ENCODE assay signal across 8 cellular contexts in the genomic region with DNA sequence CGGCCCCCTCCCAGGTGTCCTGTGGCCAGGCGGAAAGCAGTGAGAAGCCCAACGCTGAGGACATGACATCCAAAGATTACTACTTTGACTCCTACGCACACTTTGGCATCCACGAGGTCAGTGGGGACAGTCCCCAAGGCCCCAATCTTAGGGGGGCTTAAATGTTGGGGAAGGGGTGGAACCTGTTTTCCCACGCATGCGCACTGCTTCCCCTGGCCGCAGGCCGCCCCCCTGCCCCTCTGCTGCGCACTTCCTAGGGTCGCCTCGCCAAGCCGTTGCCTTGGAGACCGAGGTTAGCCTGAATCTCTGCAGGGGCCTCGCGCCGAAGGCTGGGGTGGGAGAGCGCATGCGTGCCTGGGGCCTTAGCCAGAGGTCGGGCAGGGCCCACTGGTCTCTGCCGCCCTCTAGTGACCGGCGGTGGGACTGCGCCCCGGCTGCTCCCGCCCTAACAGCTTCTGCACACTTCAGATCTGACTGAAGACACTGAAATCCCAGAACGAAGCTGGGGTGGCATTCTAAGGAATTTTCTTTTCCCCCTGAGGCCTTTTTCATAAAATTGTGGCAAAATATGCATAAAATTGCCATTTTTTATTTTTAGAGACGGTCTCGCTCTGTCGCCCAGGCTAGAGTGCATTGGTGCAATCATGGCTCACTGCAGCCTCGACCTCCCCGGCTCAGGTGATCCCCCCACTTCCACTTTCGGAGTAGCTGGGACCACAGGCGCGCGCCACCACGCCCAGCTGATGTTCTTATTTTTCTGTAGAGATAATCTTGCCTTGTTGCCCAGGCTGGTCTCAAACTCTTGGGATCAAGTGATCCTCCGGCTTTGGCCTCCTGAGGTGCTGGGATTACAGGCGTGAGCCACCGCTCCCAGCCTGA. TPM values are rescaled to one million over a fixed set of nuclear protein-coding genes. Genes with fewer than 3 reads are reported as not detected.
A peak's percentile ranks its signal among the peaks of the same experiment; 100 is the strongest.
DNase-seq lines count a peak whose midpoint lies in the region; ATAC-seq and TF ChIP-seq lines count a peak whose summit lies in the region.

No MANE protein-coding gene starts in this region.

- H3K9ac ChIP-seq in HCT116 (ENCODE audit: low read length) (peak overlapping the region; percentile 27; the same call in 1 of the 2 replicates), liver (ENCODE audit: low read depth in 1 of 2, low read length in 2 of 2) (no peak overlapping the region)

- POLR2A ChIA-PET in HCT116 (lab: Charles Lee), result interaction anchor here (0.6 to 1.1 kb wide), 2 partner anchors 37 to 42 kb away, joined by 3 read pairs; no protein-coding TSS in a partner anchor

- H3K79me2 ChIP-seq in HCT116 (ENCODE audit: insufficient read depth, low read length), result peaks cover 83% of the 10 kb centered on the region

- H2AFZ ChIP-seq in HCT116 (ENCODE audit: low read depth, low read length, poor library complexity, severe bottlenecking), result no peak overlapping the region

- H3K9me3 ChIP-seq in HCT116 (ENCODE audit: control insufficient read depth in 1 of 2, insufficient read depth in 1 of 2, low read depth in 1 of 2, low read length in 2 of 2) (no peaks in the 10 kb centered on the region), liver (ENCODE audit: control insufficient read depth in 4 of 4, low read length in 3 of 4) (no peaks in the 10 kb centered on the region)

- RAD21 ChIA-PET in HCT116 (lab: Charles Lee; ENCODE audit: low non-redundant PET in 1 of 2, low total read pairs in 2 of 2, uncharacterized antibody in 2 of 2, unreplicated experiment in 2 of 2), result no interaction called here

- intact Hi-C loops in HCT116 (cut with micrococcal nuclease), result no loop called here

- H3K27ac ChIP-seq in HCT116 (ENCODE audit: low read depth, low read length) (peak overlapping the region; percentile 34), coronary artery (peak overlapping the region; percentile 29 to 74), liver (ENCODE audit: low read depth in 1 of 2, low read length in 2 of 2) (peak overlapping the region in 1 of 2 donors; percentile 33)

- ATAC-seq in HCT116, result peak; percentile 10
- no peak for ATAC-seq in GM18867 (IDR thresholded peaks at IDR 0.05; ENCODE audit: unreplicated experiment)

- DNase-seq in AG20443 (ENCODE audit: low spot score), result peak; percentile 95
- peak; percentile 56 for DNase-seq in HCT116 (ENCODE audit: low read depth, low spot score)
- DNase-seq in NCI-H526 (lab: John Stamatoyannopoulos, UW), result peak; percentile 27 to 92
- DNase-seq in activated CD4-positive, alpha-beta T cell treated with anti-CD3 and anti-CD28 coated beads, Interleukin-2, amount 50 U/mL, for 24 hours (ENCODE audit: low read depth in 1 of 2, low spot score in 1 of 2), result peak; percentile 88 to 95
- no peak for DNase-seq in coronary artery (ENCODE audit: low spot score)
- peak; percentile 95 for DNase-seq in stimulated activated CD4-positive, alpha-beta T cell treated with anti-CD3 and anti-CD28 coated beads, Interleukin-4, amount 100 ng/mL, for 24 hours

- no TSS peak for BruUV-seq in HCT116 (replicated peaks; lab: Mats Ljungman, UMichigan)

- H3K4me3 ChIP-seq in HCT116 (replicated peaks in 1 of 2; ENCODE audit: low read depth in 1 of 2, low read length in 2 of 2) (no peak overlapping the region), coronary artery (peak overlapping the region; percentile 49), liver (ENCODE audit: low read depth in 1 of 3, low read length in 3 of 3) (no peak overlapping the region)

- H3K4me1 ChIP-seq in HCT116 (ENCODE audit: control insufficient read depth in 1 of 2, insufficient read depth in 2 of 2, low read length in 2 of 2), result peaks cover 21 to 34% of the 10 kb centered on the region in 2 experiments
- H3K4me1 ChIP-seq in liver (ENCODE audit: control insufficient read depth in 4 of 4, insufficient read depth in 4 of 4, low read length in 3 of 4), result peaks cover 2 to 40% (median 22%) of the 10 kb centered on the region in 4 donors

- peaks cover 38% of the 10 kb centered on the region; the same call in 1 of the 2 replicates for H4K20me1 ChIP-seq in HCT116 (ENCODE audit: insufficient read depth)

- no peaks in the 10 kb centered on the region for H3K9me2 ChIP-seq in HCT116 (ENCODE audit: insufficient read depth)

- no peak for TF ChIP-seq POLR2A in HCT116 (IDR thresholded peaks at IDR 0.05; ENCODE audit: borderline replicate concordance, extremely low read depth, insufficient read depth, insufficient read length)

- peak; percentile 71 to 99 (median 97) for TF ChIP-seq CTCF in HCT116 (IDR thresholded peaks at IDR 0.05 in 2 of 3, conservative IDR thresholded peaks at IDR 0.05 in 1 of 3; ENCODE audit: borderline replicate concordance in 1 of 3, insufficient read depth in 1 of 3, low read depth in 2 of 3, low read length in 2 of 3)
- TF ChIP-seq CTCF in coronary artery (IDR thresholded peaks at IDR 0.05), result peak; percentile 100
- peak; percentile 99 for TF ChIP-seq CTCF in liver (IDR thresholded peaks at IDR 0.05; ENCODE audit: low read depth, low read length, missing input control)

- 36% methylated on average over 40 of the region's 40 CpGs for WGBS in liver

- peak; percentile 82 for TF ChIP-seq RAD21 in HCT116 (IDR thresholded peaks at IDR 0.05; ENCODE audit: low read depth)
- peak; percentile 83 to 89 for TF ChIP-seq RAD21 in liver (IDR thresholded peaks at IDR 0.05)

- H3K36me3 ChIP-seq in HCT116 (ENCODE audit: control insufficient read depth in 1 of 2, insufficient read depth in 2 of 2, low read length in 2 of 2), result peaks cover 29 to 45% of the 10 kb centered on the region in 2 experiments
- peaks cover 6 to 33% (median 10%) of the 10 kb centered on the region in 4 donors for H3K36me3 ChIP-seq in liver (ENCODE audit: control insufficient read depth in 4 of 4, insufficient read depth in 3 of 4, low read depth in 1 of 4, low read length in 3 of 4)

- H3K4me2 ChIP-seq in HCT116 (ENCODE audit: low read length), result peak overlapping the region; percentile 58

- H3K27me3 ChIP-seq in HCT116 (ENCODE audit: insufficient read depth, low read length) (no peaks in the 10 kb centered on the region), liver (ENCODE audit: control insufficient read depth in 4 of 4, insufficient read depth in 4 of 4, low read length in 3 of 4) (no peaks in the 10 kb centered on the region)

- CTCF ChIA-PET in HCT116 (lab: Charles Lee), result interaction anchor here (0.6 to 1.5 kb wide), 11 partner anchors 8 to 672 kb away, joined by 3 to 5 read pairs (median 3); partner anchors contain the start of genes CPT1C, PRRG2 and RRAS

TF ChIP-seq in HCT116, 20 proteins besides CTCF, POLR2A, EP300 and RAD21 (continues in another document):
- TF ChIP-seq SP1 (IDR thresholded peaks at IDR 0.05; ENCODE audit: low read depth) (no peak), TCF7L2 (IDR thresholded peaks at IDR 0.05; ENCODE audit: borderline replicate concordance, extremely low read depth, insufficient read depth, insufficient read length) (no peak), EZH2phosphoT487 (IDR thresholded peaks at IDR 0.05; ENCODE audit: borderline replicate concordance) (no peak), ZNF274 (IDR thresholded peaks at IDR 0.05; ENCODE audit: low read depth, low read length) (no peak), YY1 (IDR thresholded peaks at IDR 0.05; ENCODE audit: extremely low read depth, insufficient replicate concordance, low read depth, low read length) (no peak), CBX3 (IDR thresholded peaks at IDR 0.05; ENCODE audit: low read depth) (no peak), EZH2 (IDR thresholded peaks at IDR 0.05) (no peak), ELF1 (IDR thresholded peaks at IDR 0.05; ENCODE audit: borderline replicate concordance, low read depth) (no peak), ZFX (IDR thresholded peaks at IDR 0.05) (no peak)

TF ChIP-seq in liver, 16 proteins besides CTCF, POLR2A, EP300 and RAD21:
- TF ChIP-seq TAF1 (conservative IDR thresholded peaks at IDR 0.05) (no peak), ZBTB33 (IDR thresholded peaks at IDR 0.05) (no peak), YY1 (IDR thresholded peaks at IDR 0.05) (peak; percentile 46)

RNA-seq across cellular contexts. Expression of gene PRMT1, which starts 3.6 kb away (rescaled TPM):
- total RNA-seq in HCT116 (2021; ENCODE audit: unreplicated experiment) (428 TPM), liver (10 to 100 TPM; 61.6 to 67.2 TPM)
- polyA plus RNA-seq in HCT116 (2012), result 595 and 673 TPM in 2 replicates
- 10 to 100 TPM; 35.1 to 46.0 TPM for polyA plus RNA-seq in liver

RNA-seq across cellular contexts. Expression of gene ADM5, which starts 8.7 kb away (rescaled TPM):
- 12.1 TPM for total RNA-seq in HCT116 (2021; ENCODE audit: unreplicated experiment)
- polyA plus RNA-seq in HCT116 (2012), result 6.4 and 7.6 TPM in 2 replicates
- under 1 TPM; 0.28 to 0.84 TPM for total RNA-seq in liver
- under 1 TPM; 0.11 to 0.23 TPM for polyA plus RNA-seq in liver

RNA-seq across cellular contexts. Expression of gene CPT1C, which starts 10.2 kb away (rescaled TPM):
- total RNA-seq in HCT116 (2021; ENCODE audit: unreplicated experiment), result 12.0 TPM
- polyA plus RNA-seq in HCT116 (2012), result 17.6 and 18.4 TPM in 2 replicates
- under 1 TPM; 0.37 to 0.50 TPM for total RNA-seq in liver
- under 1 TPM; 0.67 to 0.75 TPM for polyA plus RNA-seq in liver

RNA-seq across cellular contexts. Expression of gene BCL2L12, which starts 15.0 kb away (rescaled TPM):
- total RNA-seq in HCT116 (2021; ENCODE audit: unreplicated experiment) (93.9 TPM), liver (1 to 10 TPM; 1.6 to 6.3 TPM)
- 71.6 and 83.5 TPM in 2 replicates for polyA plus RNA-seq in HCT116 (2012)
- polyA plus RNA-seq in liver, result 10 to 100 TPM in 1 of 2 donors, 1 to 10 TPM in 1; 7.2 to 15.7 TPM

RNA-seq across cellular contexts. Expression of gene IRF3, which starts 15.1 kb away (rescaled TPM):
- 129 TPM for total RNA-seq in HCT116 (2021; ENCODE audit: unreplicated experiment)
- 109 and 131 TPM in 2 replicates for polyA plus RNA-seq in HCT116 (2012)
- 10 to 100 TPM; 24.4 to 31.7 TPM for total RNA-seq in liver
- polyA plus RNA-seq in liver, result 10 to 100 TPM; 18.2 to 33.6 TPM
